Comparison of ENCODE assay signal across 1 cellular context in genomic region chr17:48790607-48791127, GRCh38.
TF ChIP-seq lines count a peak whose summit lies in the region.

No MANE protein-coding gene starts in this region.

TF ChIP-seq in WTC11, 78 proteins besides CTCF, POLR2A, EP300 and RAD21 (continued from another document):
- TF ChIP-seq, protein P1, sequence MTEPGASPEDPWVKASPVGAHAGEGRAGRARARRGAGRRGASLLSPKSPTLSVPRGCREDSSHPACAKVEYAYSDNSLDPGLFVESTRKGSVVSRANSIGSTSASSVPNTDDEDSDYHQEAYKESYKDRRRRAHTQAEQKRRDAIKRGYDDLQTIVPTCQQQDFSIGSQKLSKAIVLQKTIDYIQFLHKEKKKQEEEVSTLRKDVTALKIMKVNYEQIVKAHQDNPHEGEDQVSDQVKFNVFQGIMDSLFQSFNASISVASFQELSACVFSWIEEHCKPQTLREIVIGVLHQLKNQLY (CRISPR knock-in tag; IDR thresholded peaks at IDR 0.05) = no peak
- TF ChIP-seq ZNF512 (CRISPR knock-in tag; IDR thresholded peaks at IDR 0.05; ENCODE audit: borderline replicate concordance) = no peak
- TF ChIP-seq, protein P2, sequence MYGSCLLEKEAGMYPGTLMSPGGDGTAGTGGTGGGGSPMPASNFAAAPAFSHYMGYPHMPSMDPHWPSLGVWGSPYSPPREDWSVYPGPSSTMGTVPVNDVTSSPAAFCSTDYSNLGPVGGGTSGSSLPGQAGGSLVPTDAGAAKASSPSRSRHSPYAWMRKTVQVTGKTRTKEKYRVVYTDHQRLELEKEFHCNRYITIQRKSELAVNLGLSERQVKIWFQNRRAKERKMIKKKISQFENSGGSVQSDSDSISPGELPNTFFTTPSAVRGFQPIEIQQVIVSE (CRISPR knock-in tag; IDR thresholded peaks at IDR 0.05; ENCODE audit: borderline replicate concordance) = no peak
- no peak for TF ChIP-seq CBFB (CRISPR knock-in tag; IDR thresholded peaks at IDR 0.05; ENCODE audit: low read depth)
TF ChIP-seq in WTC11: peak in this region for 0.
